Comparison of ENCODE assay signal across 15 cellular contexts in genomic region chr15:61857169-61857829, GRCh38.
DNase-seq lines count a peak whose midpoint lies in the region; ATAC-seq, FAIRE-seq and TF ChIP-seq lines count a peak whose summit lies in the region.
"Had no signal": no experiment of that assay in that cellular context is flagged by ENCODE, and none has a peak within 500 bp of the region (broad histone marks: within the 10 kb centered on the region; RNA-seq: fewer than 3 reads in every experiment).

No MANE protein-coding gene starts in this region.

- H3K4me1 Mint-ChIP-seq in CD4-positive, alpha-beta T cell (ENCODE audit: low read depth) = no peaks in the 10 kb centered on the region
- peaks cover 0 to 4% of the 10 kb centered on the region in 2 donors for H3K4me1 Mint-ChIP-seq in natural killer cell treated with Interleukin-12 subunit alpha and Interleukin-12 subunit beta and Interleukin-15 and Interleukin-18, amount 100 ng/mL, for 72 hours (ENCODE audit: low read depth in 2 of 2)
- no peaks in the 10 kb centered on the region for H3K4me1 Mint-ChIP-seq in T-helper 2 cell treated with Interferon-gamma antibody and Interleukin-4, amounts not matched to agents 5 μg/mL and 100 μg/mL, for 36 hours (ENCODE audit: low read depth)
- H3K4me1 Mint-ChIP-seq: GM23338 had no signal

- no peaks in the 10 kb centered on the region for H3K27me3 Mint-ChIP-seq in CD4-positive, alpha-beta T cell
- H3K27me3 Mint-ChIP-seq in natural killer cell treated with Interleukin-12 subunit alpha and Interleukin-12 subunit beta and Interleukin-15 and Interleukin-18, amount 100 ng/mL, for 72 hours = no peaks in the 10 kb centered on the region
- H3K27me3 Mint-ChIP-seq in T-helper 2 cell treated with Interferon-gamma antibody and Interleukin-4, amounts not matched to agents 5 μg/mL and 100 μg/mL, for 36 hours (ENCODE audit: low read depth) = no peaks in the 10 kb centered on the region

- no peaks in the 10 kb centered on the region for H3K9me2 ChIP-seq in MM.1S (replicated peaks; ENCODE audit: insufficient read depth, low read length)
- no peaks in the 10 kb centered on the region for H3K9me2 ChIP-seq in Karpas-422 (replicated peaks; ENCODE audit: insufficient read depth, low read length)

- POLR2A ChIA-PET in CD4-positive, alpha-beta T cell (lab: Charles Lee) = interaction anchor here (0.6 kb wide), 1 partner anchor 11 kb away, joined by 3 read pairs; no protein-coding TSS in a partner anchor
- POLR2A ChIA-PET in endothelial cell of umbilical vein (lab: Charles Lee) = no interaction called here

- H3K27me3 ChIP-seq in CD4-positive, alpha-beta T cell (ENCODE audit: control insufficient read depth, insufficient read depth, low read length) = no peaks in the 10 kb centered on the region
- H3K27me3 ChIP-seq in MM.1S (replicated peaks; ENCODE audit: insufficient read depth, low read length) (no peaks in the 10 kb centered on the region), endothelial cell of umbilical vein (ENCODE audit: control insufficient read depth in 2 of 2, insufficient read depth in 2 of 2, low read length in 2 of 2) (no peaks in the 10 kb centered on the region), Karpas-422 (ENCODE audit: low read length) (no peaks in the 10 kb centered on the region), esophagus muscularis mucosa (no peaks in the 10 kb centered on the region)
- H3K27me3 ChIP-seq: dorsolateral prefrontal cortex had no signal

- CTCF ChIA-PET in CD4-positive, alpha-beta T cell (lab: Charles Lee) = interaction anchor here (0.6 to 1.3 kb wide), 3 partner anchors 22 to 46 kb away, joined by 3 read pairs; no protein-coding TSS in a partner anchor
- CTCF ChIA-PET in endothelial cell of umbilical vein (lab: Charles Lee) = interaction anchor here (0.6 to 2.9 kb wide), 4 partner anchors 12 to 449 kb away, joined by 3 to 9 read pairs (median 4); no protein-coding TSS in a partner anchor

- no peak overlapping the region for H3K27ac Mint-ChIP-seq in CD4-positive, alpha-beta T cell
- H3K27ac Mint-ChIP-seq in natural killer cell treated with Interleukin-12 subunit alpha and Interleukin-12 subunit beta and Interleukin-15 and Interleukin-18, amount 100 ng/mL, for 72 hours = no peak overlapping the region
- no peak overlapping the region for H3K27ac Mint-ChIP-seq in T-helper 2 cell treated with Interferon-gamma antibody and Interleukin-4, amounts not matched to agents 5 μg/mL and 100 μg/mL, for 36 hours
- H3K27ac Mint-ChIP-seq: GM23338 had no signal

- H3K9ac ChIP-seq in MM.1S (ENCODE audit: low read length) (no peak overlapping the region), endothelial cell of umbilical vein (replicated peaks; ENCODE audit: extremely low read depth, insufficient read depth, low read length) (no peak overlapping the region), Karpas-422 (ENCODE audit: low read length) (no peak overlapping the region)

- intact Hi-C loops in CD4-positive, alpha-beta T cell (cut with DNase I, micrococcal nuclease) = no loop called here
- intact Hi-C loops in endothelial cell of umbilical vein (cut with micrococcal nuclease) (no loop called here), esophagus muscularis mucosa (cut with DNase I) (no loop called here)

- 83% methylated on average over 8 of the region's 8 CpGs for WGBS in esophagus muscularis mucosa

- H4K20me1 ChIP-seq in MM.1S (ENCODE audit: insufficient read depth, low read length) (no peaks in the 10 kb centered on the region), endothelial cell of umbilical vein (replicated peaks; ENCODE audit: control insufficient read depth, extremely low read depth, insufficient read depth, low read length) (no peaks in the 10 kb centered on the region), Karpas-422 (ENCODE audit: insufficient read depth, low read depth, low read length) (no peaks in the 10 kb centered on the region)

- H3F3A ChIP-seq in MM.1S (ENCODE audit: insufficient read depth, low read length) = no peaks in the 10 kb centered on the region

- no peak overlapping the region for H3K4me3 Mint-ChIP-seq in CD4-positive, alpha-beta T cell
- H3K4me3 Mint-ChIP-seq in natural killer cell treated with Interleukin-12 subunit alpha and Interleukin-12 subunit beta and Interleukin-15 and Interleukin-18, amount 100 ng/mL, for 72 hours = no peak overlapping the region
- no peak overlapping the region for H3K4me3 Mint-ChIP-seq in T-helper 2 cell treated with Interferon-gamma antibody and Interleukin-4, amounts not matched to agents 5 μg/mL and 100 μg/mL, for 36 hours
- H3K4me3 Mint-ChIP-seq: GM23338 had no signal

- TF ChIP-seq EP300 in esophagus muscularis mucosa (IDR thresholded peaks at IDR 0.05) = no peak

- no peak for DNase-seq in CD4-positive, alpha-beta T cell
- peak; percentile 18 for DNase-seq in MM.1S
- peak; percentile 55 for DNase-seq in endothelial cell of umbilical vein (ENCODE audit: low read depth, low spot score)
- no peak for DNase-seq in natural killer cell treated with Interleukin-12 subunit alpha and Interleukin-12 subunit beta and Interleukin-15 and Interleukin-18, amount 100 ng/mL, for 72 hours (ENCODE audit: low spot score)
- no peak for DNase-seq in Karpas-422
- no peak for DNase-seq in T-helper 2 cell treated with Interferon-gamma antibody and Interleukin-4, amounts not matched to agents 5 μg/mL and 100 μg/mL, for 36 hours (ENCODE audit: low spot score)
- DNase-seq in esophagus muscularis mucosa (ENCODE audit: extremely low spot score) = no peak
- DNase-seq: dorsolateral prefrontal cortex; NCI-H1092; NCI-H345; stimulated activated CD4-positive, alpha-beta T cell treated with anti-CD3 and anti-CD28 coated beads, Interleukin-1b, Interleukin-23, amount 100 ng/mL, for 48 hours; SW 1271 had no signal

- no peak for FAIRE-seq in endothelial cell of umbilical vein (lab: Jason Lieb, UNC)
- FAIRE-seq: astrocyte had no signal

- H3K4me2 ChIP-seq in MM.1S (ENCODE audit: low read depth, low read length) = no peak overlapping the region
- peak overlapping the region; percentile 58 for H3K4me2 ChIP-seq in endothelial cell of umbilical vein (ENCODE audit: insufficient read depth, low read length)
- no peak overlapping the region for H3K4me2 ChIP-seq in Karpas-422 (ENCODE audit: low read depth, low read length, poor library complexity, severe bottlenecking)
- H3K4me2 ChIP-seq: GM23338 had no signal

- no peak for TF ChIP-seq POLR2A in endothelial cell of umbilical vein (IDR thresholded peaks at IDR 0.05; ENCODE audit: low read depth, low read length)
- TF ChIP-seq POLR2A in esophagus muscularis mucosa (IDR thresholded peaks at IDR 0.05; ENCODE audit: low read depth) = no peak

- no peaks in the 10 kb centered on the region for H3K9me3 Mint-ChIP-seq in CD4-positive, alpha-beta T cell
- H3K9me3 Mint-ChIP-seq in natural killer cell treated with Interleukin-12 subunit alpha and Interleukin-12 subunit beta and Interleukin-15 and Interleukin-18, amount 100 ng/mL, for 72 hours = no peaks in the 10 kb centered on the region
- H3K9me3 Mint-ChIP-seq in T-helper 2 cell treated with Interferon-gamma antibody and Interleukin-4, amounts not matched to agents 5 μg/mL and 100 μg/mL, for 36 hours = no peaks in the 10 kb centered on the region
- H3K9me3 Mint-ChIP-seq: GM23338 had no signal

- no peaks in the 10 kb centered on the region for H3K79me2 ChIP-seq in MM.1S (ENCODE audit: low read length)
- H3K79me2 ChIP-seq in endothelial cell of umbilical vein (ENCODE audit: control insufficient read depth, insufficient read depth, low read length) = no peaks in the 10 kb centered on the region
- H3K79me2 ChIP-seq in Karpas-422 (ENCODE audit: low read length) = no peaks in the 10 kb centered on the region

- dilution Hi-C loops in endothelial cell of umbilical vein (cut with MboI; ENCODE audit: extremely low pct_ligation_motif_present, low sequenced_read_pairs) = no loop called here

- no peak overlapping the region for H3K4me3 ChIP-seq in MM.1S (ENCODE audit: low read length)
- no peak overlapping the region for H3K4me3 ChIP-seq in endothelial cell of umbilical vein (replicated peaks in 1 of 3; ENCODE audit: insufficient read depth in 1 of 3, low read depth in 1 of 3, low read length in 3 of 3)
- H3K4me3 ChIP-seq in Karpas-422 (ENCODE audit: low read length) = no peak overlapping the region
- H3K4me3 ChIP-seq in esophagus muscularis mucosa = no peak overlapping the region
- H3K4me3 ChIP-seq: dorsolateral prefrontal cortex, GM23338 had no signal

- no peaks in the 10 kb centered on the region for H3K36me3 ChIP-seq in MM.1S (replicated peaks; ENCODE audit: insufficient read depth, low read length)
- no peaks in the 10 kb centered on the region for H3K36me3 ChIP-seq in endothelial cell of umbilical vein (ENCODE audit: control insufficient read depth in 2 of 2, extremely low read depth in 1 of 2, insufficient read depth in 2 of 2, low read length in 2 of 2)
- peaks cover 16% of the 10 kb centered on the region; the same call in 1 of the 2 replicates for H3K36me3 ChIP-seq in Karpas-422 (ENCODE audit: insufficient read depth, low read length)
- peaks cover 0 to 60% (median 19%) of the 10 kb centered on the region in 4 donors for H3K36me3 ChIP-seq in esophagus muscularis mucosa

- TF ChIP-seq CTCF in CD4-positive, alpha-beta T cell (IDR thresholded peaks at IDR 0.05) = no peak
- no peak for TF ChIP-seq CTCF in MM.1S (IDR thresholded peaks at IDR 0.05; ENCODE audit: low read length)
- no peak for TF ChIP-seq CTCF in endothelial cell of umbilical vein (IDR thresholded peaks at IDR 0.05; ENCODE audit: extremely low read depth in 1 of 2, insufficient read depth in 1 of 2, low read depth in 1 of 2, low read length in 2 of 2)
- TF ChIP-seq CTCF in esophagus muscularis mucosa (IDR thresholded peaks at IDR 0.05) = no peak

- H3K4me1 ChIP-seq in MM.1S (ENCODE audit: low read length) (no peaks in the 10 kb centered on the region), endothelial cell of umbilical vein (ENCODE audit: control insufficient read depth, extremely low read depth, insufficient read depth, low read length) (peaks cover 11% of the 10 kb centered on the region), Karpas-422 (ENCODE audit: low read length) (no peaks in the 10 kb centered on the region), esophagus muscularis mucosa (no peaks in the 10 kb centered on the region)

- H3K9me1 ChIP-seq in endothelial cell of umbilical vein (replicated peaks; ENCODE audit: control insufficient read depth, extremely low read depth, insufficient read depth, low read length) = no peaks in the 10 kb centered on the region

- H3K36me3 Mint-ChIP-seq in CD4-positive, alpha-beta T cell (ENCODE audit: low read depth) = peaks cover 36% of the 10 kb centered on the region
- no peaks in the 10 kb centered on the region for H3K36me3 Mint-ChIP-seq in natural killer cell treated with Interleukin-12 subunit alpha and Interleukin-12 subunit beta and Interleukin-15 and Interleukin-18, amount 100 ng/mL, for 72 hours
- H3K36me3 Mint-ChIP-seq in T-helper 2 cell treated with Interferon-gamma antibody and Interleukin-4, amounts not matched to agents 5 μg/mL and 100 μg/mL, for 36 hours (ENCODE audit: low read depth) = peaks cover 13% of the 10 kb centered on the region

- peak overlapping the region; percentile 37 for H3K27ac ChIP-seq in CD4-positive, alpha-beta T cell (ENCODE audit: low read depth, low read length)
- H3K27ac ChIP-seq in MM.1S (ENCODE audit: low read length) (no peak overlapping the region), endothelial cell of umbilical vein (ENCODE audit: insufficient read depth, low read depth, low read length) (peak overlapping the region; percentile 32), Karpas-422 (ENCODE audit: low read length) (no peak overlapping the region), esophagus muscularis mucosa (replicated peaks in 1 of 4) (no peak overlapping the region)
- H3K27ac ChIP-seq: dorsolateral prefrontal cortex had no signal

- no peaks in the 10 kb centered on the region for H3K9me3 ChIP-seq in CD4-positive, alpha-beta T cell (ENCODE audit: control insufficient read depth, low read length)
- no peaks in the 10 kb centered on the region for H3K9me3 ChIP-seq in MM.1S (replicated peaks; ENCODE audit: insufficient read depth, low read length)
- no peaks in the 10 kb centered on the region for H3K9me3 ChIP-seq in endothelial cell of umbilical vein (replicated peaks; ENCODE audit: control insufficient read depth, insufficient read depth, low read length)
- no peaks in the 10 kb centered on the region for H3K9me3 ChIP-seq in Karpas-422 (ENCODE audit: low read length)
- H3K9me3 ChIP-seq in esophagus muscularis mucosa = no peaks in the 10 kb centered on the region

- H2AFZ ChIP-seq in MM.1S (ENCODE audit: low read length) (no peak overlapping the region), endothelial cell of umbilical vein (ENCODE audit: low read depth, low read length) (peak overlapping the region; percentile 72), Karpas-422 (ENCODE audit: low read length) (no peak overlapping the region)
- H2AFZ ChIP-seq: GM23338 had no signal

- ATAC-seq in CD4-positive, alpha-beta T cell (ENCODE audit: poor library complexity) = peak; percentile 90
- peak; percentile 76 to 80 for ATAC-seq in natural killer cell treated with Interleukin-12 subunit alpha and Interleukin-12 subunit beta and Interleukin-15 and Interleukin-18, amount 100 ng/mL, for 72 hours
- no peak for ATAC-seq in HG03095 (IDR thresholded peaks at IDR 0.05; ENCODE audit: unreplicated experiment)
- ATAC-seq: GM23338 had no signal

- no TSS peak for BruUV-seq in endothelial cell of umbilical vein (replicated peaks; lab: Mats Ljungman, UMichigan)

Comparison
In these comparisons a context has a peak if more than half of its experiments do, and no peak if none do; other contexts are left out.
1. DNase-seq: peak in MM.1S (single experiment) and endothelial cell of umbilical vein (single experiment); none in CD4-positive, alpha-beta T cell (0 of 10), natural killer cell treated with Interleukin-12 subunit alpha and Interleukin-12 subunit beta and Interleukin-15 and Interleukin-18, amount 100 ng/mL, for 72 hours (single experiment), Karpas-422 (single experiment), T-helper 2 cell treated with Interferon-gamma antibody and Interleukin-4, amounts not matched to agents 5 μg/mL and 100 μg/mL, for 36 hours (single experiment) and esophagus muscularis mucosa (single experiment).
2. H3K27ac ChIP-seq: peak in CD4-positive, alpha-beta T cell (single experiment) and endothelial cell of umbilical vein (single experiment); none in MM.1S (single experiment), Karpas-422 (single experiment) and esophagus muscularis mucosa (0 of 4).